ENCODE assay signal across 8 cellular contexts in the genomic region with DNA sequence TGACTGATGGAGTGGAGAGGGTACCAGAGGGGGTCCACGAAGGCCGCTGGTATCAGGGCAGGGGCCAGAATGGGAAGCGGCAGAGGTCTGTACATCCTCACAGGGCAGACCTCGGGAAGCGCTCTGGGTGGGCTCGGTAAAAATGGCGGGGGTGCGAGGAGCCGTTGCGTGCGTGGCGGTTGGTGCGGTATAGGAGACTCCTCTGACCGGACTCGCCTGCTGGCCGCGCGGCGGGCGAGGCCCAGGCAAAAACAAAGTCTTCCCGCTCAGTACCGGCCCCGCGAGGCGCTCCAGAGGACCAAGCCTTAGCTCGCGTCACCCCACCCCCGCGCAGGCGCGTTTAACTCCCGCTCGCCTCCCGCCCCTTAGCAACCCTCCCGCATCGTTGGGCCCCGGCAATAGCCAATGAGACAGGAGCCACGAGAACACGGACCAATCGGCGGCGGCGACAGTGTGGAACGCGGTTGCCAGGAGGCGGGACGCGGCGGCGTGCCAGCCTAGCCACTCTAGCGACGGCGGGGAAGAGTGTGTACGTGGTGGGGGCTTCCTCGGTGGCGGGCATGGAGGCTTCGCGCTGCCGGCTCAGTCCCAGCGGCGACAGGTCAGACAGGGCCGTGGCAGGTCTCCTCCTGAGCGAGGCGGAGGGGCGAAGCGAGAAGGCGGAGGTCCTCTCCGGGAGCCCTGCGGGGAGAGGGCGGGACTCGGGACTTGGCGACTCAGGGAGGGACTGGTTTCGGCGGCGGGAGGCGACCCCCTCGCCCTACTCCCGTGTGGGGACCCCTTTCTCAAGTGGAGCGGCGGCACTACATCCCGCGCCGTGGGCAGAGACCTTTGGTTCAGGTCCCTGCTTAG. TPM values are rescaled to one million over a fixed set of nuclear protein-coding genes. Genes with fewer than 3 reads are reported as not detected.
DNase-seq lines count a peak whose midpoint lies in the region; ATAC-seq, FAIRE-seq and TF ChIP-seq lines count a peak whose summit lies in the region.

A gene with protein sequence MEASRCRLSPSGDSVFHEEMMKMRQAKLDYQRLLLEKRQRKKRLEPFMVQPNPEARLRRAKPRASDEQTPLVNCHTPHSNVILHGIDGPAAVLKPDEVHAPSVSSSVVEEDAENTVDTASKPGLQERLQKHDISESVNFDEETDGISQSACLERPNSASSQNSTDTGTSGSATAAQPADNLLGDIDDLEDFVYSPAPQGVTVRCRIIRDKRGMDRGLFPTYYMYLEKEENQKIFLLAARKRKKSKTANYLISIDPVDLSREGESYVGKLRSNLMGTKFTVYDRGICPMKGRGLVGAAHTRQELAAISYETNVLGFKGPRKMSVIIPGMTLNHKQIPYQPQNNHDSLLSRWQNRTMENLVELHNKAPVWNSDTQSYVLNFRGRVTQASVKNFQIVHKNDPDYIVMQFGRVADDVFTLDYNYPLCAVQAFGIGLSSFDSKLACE (plus strand): TSS at position 504 of the 852 bp plus-strand sequence. CDS start 57 bp downstream, at position 561.

- H3K9me3 Mint-ChIP-seq in activated CD4-positive, alpha-beta T cell treated with anti-CD3 and anti-CD28 coated beads, Interleukin-2, amount 10 ng/mL, durations not matched to agents 7 days and 5 days, result no peaks in the 10 kb centered on the region

- ATAC-seq in HG03457 (IDR thresholded peaks at IDR 0.05; ENCODE audit: unreplicated experiment), result peak; percentile 93

- peaks cover 41% of the 10 kb centered on the region for H3K4me1 Mint-ChIP-seq in activated CD4-positive, alpha-beta T cell treated with anti-CD3 and anti-CD28 coated beads, Interleukin-2, amount 10 ng/mL, durations not matched to agents 7 days and 5 days

- no peaks in the 10 kb centered on the region for H3K36me3 ChIP-seq in BJ (ENCODE audit: control insufficient read depth, insufficient read depth, low read length)

- peak; percentile 96 for FAIRE-seq in GM19239 (lab: Jason Lieb, UNC)

- H3K4me3 Mint-ChIP-seq in activated CD4-positive, alpha-beta T cell treated with anti-CD3 and anti-CD28 coated beads, Interleukin-2, amount 10 ng/mL, durations not matched to agents 7 days and 5 days, result peak within 1 kb of the TSS; percentile 95

- peaks cover 25% of the 10 kb centered on the region for H3K36me3 Mint-ChIP-seq in activated CD4-positive, alpha-beta T cell treated with anti-CD3 and anti-CD28 coated beads, Interleukin-2, amount 10 ng/mL, durations not matched to agents 7 days and 5 days (ENCODE audit: low read depth)

- peak; percentile 87 for DNase-seq in BJ (ENCODE audit: low read depth)
- peak; percentile 91 for DNase-seq in GM19239 (ENCODE audit: insufficient read length, low spot score)
- peak; percentile 80 for DNase-seq in NCI-H524 treated with DMSO at 0.1 percent for 48 hours (lab: John Stamatoyannopoulos, UW)
- peak; percentile 98 for DNase-seq in activated CD4-positive, alpha-beta T cell treated with anti-CD3 and anti-CD28 coated beads, Interleukin-2, amount 10 ng/mL, durations not matched to agents 7 days and 5 days
- peak; percentile 98 for DNase-seq in dedifferentiated amniotic fluid mesenchymal stem cell (ENCODE audit: extremely low spot score)
- peak; percentile 99 for DNase-seq in left kidney (ENCODE audit: low read depth, low spot score)
- DNase-seq in stimulated activated CD4-positive, alpha-beta T cell treated with anti-CD3 and anti-CD28 coated beads, Interleukin-2, amount 100 ng/mL, for 24 hours, result peak; percentile 97 to 98

- no peaks in the 10 kb centered on the region for H3K27me3 Mint-ChIP-seq in activated CD4-positive, alpha-beta T cell treated with anti-CD3 and anti-CD28 coated beads, Interleukin-2, amount 10 ng/mL, durations not matched to agents 7 days and 5 days

- CTCF ChIA-PET in BJ (lab: Yijun Ruan, JAX), result interaction anchor here (0.9 to 1.4 kb wide), 3 partner anchors 12 to 140 kb away, joined by 3 to 6 read pairs (median 3); no protein-coding TSS in a partner anchor
- CTCF ChIA-PET in activated CD4-positive, alpha-beta T cell treated with anti-CD3 and anti-CD28 coated beads, Interleukin-2, amount 10 ng/mL, durations not matched to agents 7 days and 5 days (lab: Charles Lee), result interaction anchor here (0.6 to 2.6 kb wide), 3 partner anchors 32 to 81 kb away, joined by 3 to 10 read pairs (median 3); no protein-coding TSS in a partner anchor

- peak; percentile 39 for TF ChIP-seq CTCF in BJ (IDR thresholded peaks at IDR 0.05; ENCODE audit: insufficient read depth, low read depth, low read length)

- peak within 1 kb of the TSS; percentile 87 for H3K27ac Mint-ChIP-seq in activated CD4-positive, alpha-beta T cell treated with anti-CD3 and anti-CD28 coated beads, Interleukin-2, amount 10 ng/mL, durations not matched to agents 7 days and 5 days

- H3K4me3 ChIP-seq in BJ (ENCODE audit: low read depth, low read length), result peak within 1 kb of the TSS; percentile 87

- no peaks in the 10 kb centered on the region for H3K27me3 ChIP-seq in BJ (ENCODE audit: control insufficient read depth, insufficient read depth, low read length)

- POLR2A ChIA-PET in BJ (lab: Charles Lee), result interaction anchor here (0.7 to 1.0 kb wide), 3 partner anchors 12 to 1113 kb away, joined by 3 read pairs; no protein-coding TSS in a partner anchor
- POLR2A ChIA-PET in activated CD4-positive, alpha-beta T cell treated with anti-CD3 and anti-CD28 coated beads, Interleukin-2, amount 10 ng/mL, durations not matched to agents 7 days and 5 days (lab: Charles Lee), result interaction anchor here (1.4 kb wide), 1 partner anchor 14 kb away, joined by 4 read pairs; a partner anchor contains a TSS

RNA-seq across cellular contexts. Expression of the gene that starts here (rescaled TPM):
- polyA plus RNA-seq in BJ (2011; rRNA removed), result 42.1 and 43.7 TPM in 2 replicates
- polyA minus RNA-seq in BJ (2011; rRNA and poly(A)+ RNA removed), result 27.2 and 37.3 TPM in 2 replicates
- total RNA-seq in activated CD4-positive, alpha-beta T cell treated with anti-CD3 and anti-CD28 coated beads, Interleukin-2, amount 10 ng/mL, durations not matched to agents 7 days and 5 days, result 1 to 10 TPM; 8.6 to 9.1 TPM

Comparison
In these comparisons a context has a peak if more than half of its experiments do, and no peak if none do; other contexts are left out.
1. Peak in every context shown above with its lines: DNase-seq, ATAC-seq and H3K4me3 ChIP-seq.